1 cellular context compared by ENCODE assay signal in genomic region chr3:107752202-107752990, GRCh38.
TF ChIP-seq lines count a peak whose summit lies in the region.

No MANE protein-coding gene starts in this region.

TF ChIP-seq in HEK293, 187 proteins besides CTCF, POLR2A, EP300 and RAD21 (continued from another document):
- no peak for TF ChIP-seq ZNF48 (tag by site-specific recombination; IDR thresholded peaks at IDR 0.05)
- TF ChIP-seq ZNF157 (tag by site-specific recombination; IDR thresholded peaks at IDR 0.05) = no peak
- TF ChIP-seq ZSCAN16 (tag by site-specific recombination; IDR thresholded peaks at IDR 0.05) = no peak
- no peak for TF ChIP-seq YY2 (tag by site-specific recombination; IDR thresholded peaks at IDR 0.05)
- TF ChIP-seq ZBTB8A (tag by site-specific recombination; IDR thresholded peaks at IDR 0.05) = no peak
- no peak for TF ChIP-seq ZNF449 (tag by site-specific recombination; IDR thresholded peaks at IDR 0.05)
- TF ChIP-seq ZNF654 (tag by site-specific recombination; IDR thresholded peaks at IDR 0.05; ENCODE audit: low read depth) = peak; percentile 50
- TF ChIP-seq ZNF416 (tag by site-specific recombination; IDR thresholded peaks at IDR 0.05) = no peak
- no peak for TF ChIP-seq KLF9 (tag by site-specific recombination; IDR thresholded peaks at IDR 0.05; ENCODE audit: low read depth)
